29 cellular contexts compared by ENCODE assay signal in genomic region chr22:46214149-46214548, GRCh38. TPM values are rescaled to one million over a fixed set of nuclear protein-coding genes. Genes with fewer than 3 reads are reported as not detected.
"Had no signal": no experiment of that assay in that cellular context is flagged by ENCODE, and none has a peak within 500 bp of the region (broad histone marks: within the 10 kb centered on the region; RNA-seq: fewer than 3 reads in every experiment).

No MANE protein-coding gene starts in this region.

- H3K27me3 ChIP-seq: colonic mucosa, esophagus squamous epithelium, gastrocnemius medialis, heart right ventricle, left lung had no signal

- H3K27ac ChIP-seq: colonic mucosa, epithelial cell of prostate, esophagus squamous epithelium, gastrocnemius medialis, heart right ventricle, left lung had no signal

- ATAC-seq: effector memory CD8-positive, alpha-beta T cell; esophagus mucosa; gastrocnemius medialis; left cardiac atrium; left lung; left ventricle myocardium superior; mucosa of descending colon had no signal

- H3K27ac Mint-ChIP-seq: dendritic cell treated with granulocyte-macrophage colony-stimulating factor and Interleukin-4, amounts not matched to agents 40 ng/mL and 50 ng/mL, for 4 days; effector memory CD8-positive, alpha-beta T cell; endodermal cell; mesothelial cell of epicardium had no signal

- H3K9me3 ChIP-seq: colonic mucosa had no signal

- DNase-seq: cerebellar nuclear complex; colonic mucosa; cortex of kidney; effector CD8-positive, alpha-beta T cell; effector memory CD8-positive, alpha-beta T cell; endodermal cell; erythroblast; esophagus squamous epithelium; foreskin fibroblast; foreskin melanocyte; gastrocnemius medialis; glutamatergic neuron; head of caudate nucleus; heart right ventricle; hippocampal formation; left cardiac atrium; left lung; left ventricle myocardium superior; mesenchymal stem cell; mucosa of descending colon had no signal

- H3K27me3 Mint-ChIP-seq: dendritic cell treated with granulocyte-macrophage colony-stimulating factor and Interleukin-4, amounts not matched to agents 40 ng/mL and 50 ng/mL, for 4 days; effector memory CD8-positive, alpha-beta T cell had no signal

- H3K4me1 ChIP-seq: colonic mucosa, esophagus squamous epithelium, gastrocnemius medialis, heart right ventricle, left lung had no signal

- H3K4me3 ChIP-seq: colonic mucosa, esophagus squamous epithelium, gastrocnemius medialis, heart right ventricle, left lung, lung, mucosa of descending colon had no signal

- H3K4me1 Mint-ChIP-seq: endodermal cell, mesothelial cell of epicardium had no signal

- H3K4me3 Mint-ChIP-seq: dendritic cell treated with granulocyte-macrophage colony-stimulating factor and Interleukin-4, amounts not matched to agents 40 ng/mL and 50 ng/mL, for 4 days; effector memory CD8-positive, alpha-beta T cell; endodermal cell; mesothelial cell of epicardium had no signal

RNA-seq across cellular contexts. Expression of gene PKDREJ, which starts 49.0 kb away (rescaled TPM):
- total RNA-seq: dermis microvascular lymphatic vessel endothelial cell, gastrocnemius medialis, glomerular endothelial cell, kidney epithelial cell, left ventricle myocardium superior, mesenteric fat pad had no signal
